ENCODE assay signal across 8 cellular contexts in genomic region chr19:35748106-35749020, GRCh38. TPM values are rescaled to one million over a fixed set of nuclear protein-coding genes. Genes with fewer than 3 reads are reported as not detected.
A peak's percentile ranks its signal among the peaks of the same experiment; 100 is the strongest.
DNase-seq lines count a peak whose midpoint lies in the region; ATAC-seq and TF ChIP-seq lines count a peak whose summit lies in the region.

Gene LIN37, plus strand, starts transcription at chr19:35748576. Its CDS starts 149 bp downstream, at chr19:35748725.

- H3K27me3 ChIP-seq in spleen (replicated peaks in 1 of 7): no peaks in the 10 kb centered on the region

- H3K27ac Mint-ChIP-seq in activated B cell treated with CpG ODN at 0.5 μM for 24 hours: peak within 1 kb of the TSS; percentile 96

- peak within 1 kb of the TSS; percentile 98 for H3K4me3 Mint-ChIP-seq in activated B cell treated with CpG ODN at 0.5 μM for 24 hours

- CTCF ChIA-PET in activated B cell treated with CpG ODN at 0.5 μM for 24 hours (lab: Charles Lee): interaction anchor here (0.7 to 1.2 kb wide), 2 partner anchors 11 to 54 kb away, joined by 3 to 4 read pairs; no protein-coding TSS in a partner anchor

- peak; percentile 99 for DNase-seq in AG08395 (ENCODE audit: low spot score)
- peak; percentile 100 for DNase-seq in NCI-H345 (lab: John Stamatoyannopoulos, UW)
- DNase-seq in activated B cell treated with CpG ODN at 0.5 μM for 24 hours: peak; percentile 91
- peak; percentile 99 for DNase-seq in central memory CD4-positive, alpha-beta T cell
- peak; percentile 100 for DNase-seq in inferior parietal cortex (ENCODE audit: extremely low spot score)
- DNase-seq in spleen: peak; percentile 99

- TF ChIP-seq POLR2A in GM18951 (IDR thresholded peaks at IDR 0.05; ENCODE audit: extremely low read depth, insufficient read depth, insufficient read length) (peak; percentile 65), spleen (IDR thresholded peaks at IDR 0.05) (peak in 2 of 3 donors; percentile 34 to 66)

- H3K4me1 Mint-ChIP-seq in activated B cell treated with CpG ODN at 0.5 μM for 24 hours: peaks cover 48% of the 10 kb centered on the region

- no peaks in the 10 kb centered on the region for H3K9me3 ChIP-seq in spleen

- peaks cover 31 to 65% (median 51%) of the 10 kb centered on the region in 6 donors for H3K4me1 ChIP-seq in spleen

- no peak for TF ChIP-seq CTCF in activated B cell treated with CpG ODN at 0.5 μM for 24 hours (IDR thresholded peaks at IDR 0.05)
- TF ChIP-seq CTCF in spleen (IDR thresholded peaks at IDR 0.05 in 8 of 11, conservative IDR thresholded peaks at IDR 0.05 in 3 of 11): peak in 10 of 11 experiments; percentile 3 to 69 (median 49)

- intact Hi-C loops in activated B cell treated with CpG ODN at 0.5 μM for 24 hours (cut with micrococcal nuclease): loop anchor here (1.0 to 10.0 kb wide), 8 partner anchors 10 to 1566 kb away; partner anchors contain the start of genes ARHGAP33, OVOL3, POLR2I and PROSER3
- intact Hi-C loops in spleen (cut with DNase I; ENCODE audit: low total_unique reads): no loop called here

- ATAC-seq in HG03196 (IDR thresholded peaks at IDR 0.05; ENCODE audit: unreplicated experiment) (peak; percentile 60), activated B cell treated with CpG ODN at 0.5 μM for 24 hours (ENCODE audit: low read depth) (peak; percentile 73)

- H3K27me3 Mint-ChIP-seq in activated B cell treated with CpG ODN at 0.5 μM for 24 hours: no peaks in the 10 kb centered on the region

- in situ Hi-C loops in GM18951 (cut with MboI; ENCODE audit: low sequenced_read_pairs, unreplicated experiment): no loop called here

- peaks cover 0 to 35% (median 18%) of the 10 kb centered on the region in 6 donors for H3K36me3 ChIP-seq in spleen

- 1% methylated on average over 25 to 45 of the region's 45 CpGs for WGBS in spleen, 5 donors

- POLR2A ChIA-PET in activated B cell treated with CpG ODN at 0.5 μM for 24 hours (lab: Charles Lee): interaction anchor here (0.5 to 2.5 kb wide), 20 partner anchors 8 to 565 kb away, joined by 3 to 16 read pairs (median 6); partner anchors contain the start of genes ALKBH6, ATP4A, COX6B1 and FFAR1

- H3K36me3 Mint-ChIP-seq in activated B cell treated with CpG ODN at 0.5 μM for 24 hours (ENCODE audit: low read depth): peaks cover 30% of the 10 kb centered on the region

- H3K9me3 Mint-ChIP-seq in activated B cell treated with CpG ODN at 0.5 μM for 24 hours: no peaks in the 10 kb centered on the region

- H3K27ac ChIP-seq in spleen: peak within 1 kb of the TSS; percentile 77 to 93 (median 88)

- peak within 1 kb of the TSS; percentile 77 to 99 (median 87) for H3K4me3 ChIP-seq in spleen

RNA-seq across cellular contexts. Expression of gene LIN37, which starts in this region (rescaled TPM):
- total RNA-seq in activated B cell treated with CpG ODN at 0.5 μM for 24 hours (12.2 and 14.3 TPM in 2 replicates), spleen (10 to 100 TPM in 5 of 7 donors, 1 to 10 TPM in 2; 7.0 to 19.5 (median 10.7) TPM)
- polyA plus RNA-seq in spleen: 10 to 100 TPM; 13.7 to 28.5 (median 18.5) TPM

Comparison
In these comparisons a context has a peak if more than half of its experiments do, and no peak if none do; other contexts are left out.
1. Peak in every context shown above with its lines: DNase-seq, ATAC-seq, H3K4me3 ChIP-seq and H3K27ac ChIP-seq.